Comparison of ENCODE assay signal across 10 cellular contexts in the genomic region with DNA sequence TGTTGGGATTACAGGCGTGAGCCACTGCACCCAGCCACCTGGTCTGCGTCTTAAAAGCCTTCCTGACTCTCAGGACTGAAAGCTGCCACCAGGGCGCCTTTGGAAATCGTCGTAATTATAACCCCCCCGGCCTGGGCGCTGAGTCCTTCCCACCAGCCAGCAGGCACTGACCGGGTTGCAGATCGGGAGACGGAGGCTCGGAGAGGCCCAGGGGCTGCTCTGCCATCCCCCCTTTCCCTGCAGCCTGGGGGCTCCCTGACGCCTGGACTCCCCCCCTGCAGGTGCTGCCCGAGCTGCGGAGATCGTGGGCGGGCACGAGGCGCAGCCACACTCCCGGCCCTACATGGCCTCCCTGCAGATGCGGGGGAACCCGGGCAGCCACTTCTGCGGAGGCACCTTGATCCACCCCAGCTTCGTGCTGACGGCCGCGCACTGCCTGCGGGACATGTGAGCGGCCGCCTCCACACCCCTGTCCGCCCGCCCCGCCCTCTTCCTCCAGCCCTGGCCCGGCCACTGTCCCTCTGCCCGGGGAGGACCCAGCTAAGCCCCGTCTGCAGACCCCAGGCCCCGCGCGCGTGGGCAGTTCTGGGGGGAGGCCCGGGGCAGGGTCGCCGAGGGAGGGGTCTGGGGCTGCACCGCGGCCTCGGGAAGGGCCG. TPM values are rescaled to one million over a fixed set of nuclear protein-coding genes. Genes with fewer than 3 reads are reported as not detected.
DNase-seq lines count a peak whose midpoint lies in the region; ATAC-seq and TF ChIP-seq lines count a peak whose summit lies in the region.
"Had no signal": no experiment of that assay in that cellular context is flagged by ENCODE, and none has a peak within 500 bp of the region (broad histone marks: within the 10 kb centered on the region; RNA-seq: fewer than 3 reads in every experiment).

No MANE protein-coding gene starts in this region.

- H3K9me3 ChIP-seq in BE2C: no peaks in the 10 kb centered on the region
- no peaks in the 10 kb centered on the region for H3K9me3 ChIP-seq in HUES48 (ENCODE audit: control insufficient read depth, insufficient read depth, low read length)
- no peaks in the 10 kb centered on the region for H3K9me3 ChIP-seq in colonic mucosa
- H3K9me3 ChIP-seq in mucosa of descending colon: no peaks in the 10 kb centered on the region
- no peaks in the 10 kb centered on the region for H3K9me3 ChIP-seq in gastrocnemius medialis

- TF ChIP-seq POLR2A in gastrocnemius medialis (IDR thresholded peaks at IDR 0.05): no peak

- H3K27me3 Mint-ChIP-seq in activated T-helper 17 cell treated with anti-CD3 and anti-CD28 coated beads, Interleukin-2, amount 50 U/mL, for 72 hours: peaks cover 18% of the 10 kb centered on the region

- ATAC-seq in mucosa of descending colon (peak; percentile 73), gastrocnemius medialis (no peak)
- no peak for ATAC-seq in activated T-helper 17 cell treated with anti-CD3 and anti-CD28 coated beads, Interleukin-2, amount 50 U/mL, for 72 hours (replicated peaks)

- H3K9ac ChIP-seq in HUES48 (ENCODE audit: low read depth, low read length) (no peak overlapping the region), colonic mucosa (ENCODE audit: low read depth in 2 of 2, low read length in 2 of 2) (no peak overlapping the region)

- in situ Hi-C loops in gastrocnemius medialis (cut with MboI; ENCODE audit: low sequenced_read_pairs in 4 of 4): no loop called here

- no peaks in the 10 kb centered on the region for H3K9me3 Mint-ChIP-seq in activated T-helper 17 cell treated with anti-CD3 and anti-CD28 coated beads, Interleukin-2, amount 50 U/mL, for 72 hours

- H3K27me3 ChIP-seq in BE2C: peaks cover 55% of the 10 kb centered on the region
- H3K27me3 ChIP-seq in HUES48 (ENCODE audit: control insufficient read depth, insufficient read depth, low read length): peaks cover 15% of the 10 kb centered on the region
- peaks cover 46% of the 10 kb centered on the region for H3K27me3 ChIP-seq in colonic mucosa
- H3K27me3 ChIP-seq in gastrocnemius medialis: peaks cover 70 to 76% (median 70%) of the 10 kb centered on the region in 3 donors

- H3K36me3 Mint-ChIP-seq in activated T-helper 17 cell treated with anti-CD3 and anti-CD28 coated beads, Interleukin-2, amount 50 U/mL, for 72 hours (ENCODE audit: low read depth): no peaks in the 10 kb centered on the region

- no peaks in the 10 kb centered on the region for H3K36me3 ChIP-seq in BE2C
- no peaks in the 10 kb centered on the region for H3K36me3 ChIP-seq in HUES48 (ENCODE audit: control insufficient read depth, insufficient read depth, low read length)
- H3K36me3 ChIP-seq in colonic mucosa: no peaks in the 10 kb centered on the region
- H3K36me3 ChIP-seq in mucosa of descending colon (ENCODE audit: low read depth): no peaks in the 10 kb centered on the region
- no peaks in the 10 kb centered on the region for H3K36me3 ChIP-seq in gastrocnemius medialis

- intact Hi-C loops in colonic mucosa (cut with DNase I): no loop called here
- intact Hi-C loops in mucosa of descending colon (cut with DNase I, micrococcal nuclease): no loop called here
- intact Hi-C loops in gastrocnemius medialis (cut with DNase I; ENCODE audit: low total_unique reads): no loop called here

- DNase-seq in BE2C (no peak), colonic mucosa (no peak), mucosa of descending colon (peak in 1 of 3 donors; percentile 53), gastrocnemius medialis (no peak), SKM-1 treated with dmso at 0.1 percent for 144 hours (lab: John Stamatoyannopoulos, UW; ENCODE audit: unreplicated experiment) (no peak), NCI-H2081 (lab: John Stamatoyannopoulos, UW) (no peak)
- DNase-seq: GDM1, GOT3 had no signal

- TF ChIP-seq CTCF in BE2C (IDR thresholded peaks at IDR 0.05; ENCODE audit: low read depth, low read length): 0 out of 2 replicates have a peak, but pooled peaks have one; percentile 2
- no peak for TF ChIP-seq CTCF in colonic mucosa (IDR thresholded peaks at IDR 0.05)
- TF ChIP-seq CTCF in mucosa of descending colon (IDR thresholded peaks at IDR 0.05): no peak
- no peak for TF ChIP-seq CTCF in gastrocnemius medialis (IDR thresholded peaks at IDR 0.05 in 4 of 5, conservative IDR thresholded peaks at IDR 0.05 in 1 of 5)

- H3K4me1 ChIP-seq in BE2C (no peaks in the 10 kb centered on the region), HUES48 (ENCODE audit: control insufficient read depth, insufficient read depth, low read length) (no peaks in the 10 kb centered on the region), colonic mucosa (peaks cover 9% of the 10 kb centered on the region), mucosa of descending colon (ENCODE audit: low read depth) (peaks cover 9% of the 10 kb centered on the region), gastrocnemius medialis (peaks cover 0 to 8% of the 10 kb centered on the region in 2 donors)

- H3K4me3 Mint-ChIP-seq in activated T-helper 17 cell treated with anti-CD3 and anti-CD28 coated beads, Interleukin-2, amount 50 U/mL, for 72 hours: no peak overlapping the region

- H3K4me1 Mint-ChIP-seq in activated T-helper 17 cell treated with anti-CD3 and anti-CD28 coated beads, Interleukin-2, amount 50 U/mL, for 72 hours: peaks cover 4% of the 10 kb centered on the region

- no peak overlapping the region for H3K27ac Mint-ChIP-seq in activated T-helper 17 cell treated with anti-CD3 and anti-CD28 coated beads, Interleukin-2, amount 50 U/mL, for 72 hours

- H3K27ac ChIP-seq in HUES48 (ENCODE audit: low read depth, low read length): no peak overlapping the region
- no peak overlapping the region for H3K27ac ChIP-seq in colonic mucosa
- H3K27ac ChIP-seq in gastrocnemius medialis: no peak overlapping the region

- H3K4me3 ChIP-seq in BE2C (ENCODE audit: low read depth, low read length) (no peak overlapping the region), HUES48 (ENCODE audit: low read depth, low read length) (peak overlapping the region; percentile 32; the same call in 1 of the 2 replicates), colonic mucosa (peak overlapping the region; percentile 5), mucosa of descending colon (no peak overlapping the region), gastrocnemius medialis (peak overlapping the region in 1 of 4 donors; percentile 13)

RNA-seq across cellular contexts. Expression of a gene that starts 2.5 kb away (rescaled TPM):
- polyA plus RNA-seq in BE2C (2012; ENCODE audit: insufficient read depth, insufficient read length, low read depth): not detected
- total RNA-seq in colonic mucosa (not detected), mucosa of descending colon (not detected), gastrocnemius medialis (under 1 TPM in 1 of 4 donors, not detected in 3; 0.51 TPM)
- not detected for total RNA-seq in activated T-helper 17 cell treated with anti-CD3 and anti-CD28 coated beads, Interleukin-2, amount 50 U/mL, for 72 hours

RNA-seq across cellular contexts. Expression of a gene that starts 8.8 kb away (rescaled TPM):
- not detected for polyA plus RNA-seq in BE2C (2012; ENCODE audit: insufficient read depth, insufficient read length, low read depth)
- not detected for total RNA-seq in colonic mucosa
- 1 to 10 TPM in 1 of 3 donors, under 1 TPM in 2; 0.43 to 1.2 (median 0.77) TPM for total RNA-seq in mucosa of descending colon
- total RNA-seq in gastrocnemius medialis: under 1 TPM in 2 of 4 donors, not detected in 2; 0.46 to 0.84 TPM
- not detected for total RNA-seq in activated T-helper 17 cell treated with anti-CD3 and anti-CD28 coated beads, Interleukin-2, amount 50 U/mL, for 72 hours

RNA-seq across cellular contexts. Expression of a gene that starts 15.7 kb away (rescaled TPM):
- not detected for polyA plus RNA-seq in BE2C (2012; ENCODE audit: insufficient read depth, insufficient read length, low read depth)
- under 1 TPM in 1 of 2 donors, not detected in 1; 0.27 TPM for total RNA-seq in colonic mucosa
- under 1 TPM in 1 of 3 donors, not detected in 2; 0.25 TPM for total RNA-seq in mucosa of descending colon
- not detected for total RNA-seq in gastrocnemius medialis
- total RNA-seq in activated T-helper 17 cell treated with anti-CD3 and anti-CD28 coated beads, Interleukin-2, amount 50 U/mL, for 72 hours: under 1 TPM in 1 of 2 donors, not detected in 1; 0.19 TPM

RNA-seq across cellular contexts. Expression of a gene that starts 16.2 kb away (rescaled TPM):
- 1.1 TPM for polyA plus RNA-seq in BE2C (2012; ENCODE audit: insufficient read depth, insufficient read length, low read depth)
- total RNA-seq in colonic mucosa: 10 to 100 TPM; 42.2 to 55.3 TPM
- 100 to 1,000 TPM in 2 of 3 donors, 10 to 100 TPM in 1; 43.1 to 209 (median 110) TPM for total RNA-seq in mucosa of descending colon
- 100 to 1,000 TPM; 153 to 309 (median 210) TPM for total RNA-seq in gastrocnemius medialis
- under 1 TPM; 0.40 to 0.89 TPM for total RNA-seq in activated T-helper 17 cell treated with anti-CD3 and anti-CD28 coated beads, Interleukin-2, amount 50 U/mL, for 72 hours

RNA-seq across cellular contexts. Expression of a gene that starts 21.6 kb away (rescaled TPM):
- polyA plus RNA-seq in BE2C (2012; ENCODE audit: insufficient read depth, insufficient read length, low read depth): 0.60 TPM
- under 1 TPM in 1 of 2 donors, not detected in 1; 0.22 TPM for total RNA-seq in colonic mucosa
- under 1 TPM in 1 of 3 donors, not detected in 2; 0.19 TPM for total RNA-seq in mucosa of descending colon
- total RNA-seq in gastrocnemius medialis: not detected
- total RNA-seq in activated T-helper 17 cell treated with anti-CD3 and anti-CD28 coated beads, Interleukin-2, amount 50 U/mL, for 72 hours: not detected

Comparison
In these comparisons a context has a peak if more than half of its experiments do, and no peak if none do; other contexts are left out.
1. H3K4me3 ChIP-seq: peak in HUES48 (single experiment) and colonic mucosa (single experiment); none in BE2C (single experiment) and mucosa of descending colon (single experiment).